8 cellular contexts compared by ENCODE assay signal in the genomic region with DNA sequence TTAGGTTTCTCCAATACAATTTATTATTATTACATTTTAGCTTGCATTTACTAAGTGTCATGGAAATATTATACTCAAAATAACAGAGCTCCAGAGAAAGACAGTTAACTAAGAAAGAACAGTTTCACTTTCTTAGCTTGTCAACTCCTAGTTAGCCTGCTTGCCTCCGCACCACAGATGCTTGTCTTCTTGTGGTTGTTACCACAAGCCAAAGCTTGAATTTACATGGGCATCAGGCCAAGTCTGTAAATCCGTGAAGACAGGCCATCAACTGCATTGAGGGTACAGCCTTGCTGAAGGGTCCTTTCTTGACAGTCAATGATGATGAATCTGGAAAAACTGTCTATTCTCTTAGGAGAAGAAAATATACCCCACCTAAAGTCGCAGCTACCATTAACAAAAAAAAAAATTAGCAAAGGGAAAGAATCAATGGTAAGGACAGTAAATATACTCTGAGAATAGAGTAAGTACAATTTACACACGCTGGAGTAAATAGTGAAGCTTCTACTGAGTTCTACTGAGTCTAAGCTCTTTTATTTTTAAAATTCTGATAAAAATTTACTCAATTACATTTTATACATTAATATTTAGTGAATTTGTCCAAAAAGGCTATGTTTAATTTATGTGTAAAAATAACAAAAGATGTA. TPM values are rescaled to one million over a fixed set of nuclear protein-coding genes. Genes with fewer than 3 reads are reported as not detected.
DNase-seq lines count a peak whose midpoint lies in the region; ATAC-seq and TF ChIP-seq lines count a peak whose summit lies in the region.

No MANE protein-coding gene starts in this region.

- no peak overlapping the region for H3K4me3 Mint-ChIP-seq in HFFc6

- no peak overlapping the region for H2BK5ac ChIP-seq in IMR-90 (ENCODE audit: low read depth, low read length, poor library complexity, severe bottlenecking)

- POLR2A ChIA-PET in IMR-90 (lab: Charles Lee; ENCODE audit: unreplicated experiment), result no interaction called here

- H3K27ac ChIP-seq in IMR-90 (ENCODE audit: insufficient read depth, low read length), result no peak overlapping the region

- no peak overlapping the region for H4K5ac ChIP-seq in IMR-90 (ENCODE audit: low read depth, low read length)

- no peaks in the 10 kb centered on the region for H3K9me1 ChIP-seq in IMR-90 (ENCODE audit: insufficient read depth, low read length)

- no TSS peak for BruUV-seq in IMR-90 (replicated peaks; lab: Mats Ljungman, UMichigan)

- H3K36me3 Mint-ChIP-seq in HFFc6 (ENCODE audit: low read depth), result no peaks in the 10 kb centered on the region; the same call in 1 of the 2 replicates

- H2BK15ac ChIP-seq in IMR-90 (ENCODE audit: low read depth, low read length), result no peak overlapping the region

- no peak overlapping the region for H3K23ac ChIP-seq in IMR-90 (ENCODE audit: low read depth, low read length)

- no peak overlapping the region for H3K4ac ChIP-seq in IMR-90 (ENCODE audit: low read depth, low read length)

- H3K4me1 Mint-ChIP-seq in HFFc6 (ENCODE audit: low read depth), result no peaks in the 10 kb centered on the region

- H4K8ac ChIP-seq in IMR-90 (ENCODE audit: low read depth in 2 of 2, low read length in 2 of 2), result peak overlapping the region in 1 of 2 experiments; percentile 17; a peak in 1 of 4 replicates

- H2AK5ac ChIP-seq in IMR-90 (ENCODE audit: low read depth, low read length), result no peak overlapping the region

- in situ Hi-C loops in IMR-90 (cut with MboI; ENCODE audit: low sequenced_read_pairs), result no loop called here

- H3K9ac ChIP-seq in IMR-90 (ENCODE audit: low read depth, low read length), result no peak overlapping the region

- TF ChIP-seq RAD21 in IMR-90 (IDR thresholded peaks at IDR 0.05; ENCODE audit: low read length), result no peak

- DNase-seq in DMS79 (lab: John Stamatoyannopoulos, UW) (peak; percentile 71), IMR-90 (peak; percentile 81), T-helper 9 cell (peak; percentile 13), cardiac fibroblast (ENCODE audit: low read depth in 2 of 2) (peak; percentile 73 to 74), lower leg skin (ENCODE audit: low spot score in 2 of 2) (no peak), HFFc6 (no peak)
- DNase-seq in stimulated activated CD4-positive, alpha-beta T cell treated with anti-CD3 and anti-CD28 coated beads, Interleukin-1b, Interleukin-23, amount 100 ng/mL, for 24 hours (ENCODE audit: low read depth in 4 of 4, low spot score in 1 of 4), result peak in 3 of 4 experiments; percentile 28 to 38 (median 31)

- H3K18ac ChIP-seq in IMR-90 (ENCODE audit: low read depth, low read length), result no peak overlapping the region

- H3K36me3 ChIP-seq in IMR-90 (ENCODE audit: control insufficient read depth, insufficient read depth, low read length), result peaks cover 7% of the 10 kb centered on the region

- TF ChIP-seq CTCF in IMR-90 (conservative IDR thresholded peaks at IDR 0.05; ENCODE audit: low read depth, low read length), result no peak
- TF ChIP-seq CTCF in cardiac fibroblast (IDR thresholded peaks at IDR 0.05; ENCODE audit: low read depth, low read length), result no peak
- TF ChIP-seq CTCF in lower leg skin (IDR thresholded peaks at IDR 0.05), result no peak
- no peak for TF ChIP-seq CTCF in HFFc6 (IDR thresholded peaks at IDR 0.05)

- H2AFZ ChIP-seq in IMR-90 (replicated peaks; ENCODE audit: low read length, poor library complexity), result peak overlapping the region; percentile 41

- no peaks in the 10 kb centered on the region for H3K9me3 Mint-ChIP-seq in HFFc6

- ATAC-seq in GM19467 (IDR thresholded peaks at IDR 0.05; ENCODE audit: unreplicated experiment), result peak; percentile 82
- ATAC-seq in IMR-90 (ENCODE audit: low read depth), result peak; percentile 63

- intact Hi-C loops in IMR-90 (cut with micrococcal nuclease) (no loop called here), lower leg skin (cut with DNase I; ENCODE audit: low total_unique reads) (no loop called here)

- WGBS in IMR-90 (ENCODE audit: extremely low coverage in 2 of 2, insufficient read length in 1 of 2), 2 experiments, result 17% methylated on average over 2 of the region's 4 CpGs; no CpG with 5 or more reads in 1 of the 2 experiments
- 42 to 55% methylated on average over 4 of the region's 4 CpGs for WGBS in lower leg skin, 2 donors

- peak overlapping the region; percentile 72; the same call in 1 of the 2 replicates for H3K4me2 ChIP-seq in IMR-90 (ENCODE audit: low read depth, low read length)

- H3K4me3 ChIP-seq in IMR-90 (ENCODE audit: insufficient read depth, low read depth, low read length) (no peak overlapping the region), cardiac fibroblast (replicated peaks in 1 of 2; ENCODE audit: low read depth in 2 of 2, low read length in 2 of 2) (no peak overlapping the region), lower leg skin (ENCODE audit: low read depth, poor library complexity, severe bottlenecking) (no peak overlapping the region)

- H2BK120ac ChIP-seq in IMR-90 (ENCODE audit: low read depth, low read length), result no peak overlapping the region

- H3K79me1 ChIP-seq in IMR-90 (ENCODE audit: low read depth in 1 of 2, low read length in 2 of 2), result peaks cover 0 to 5% of the 10 kb centered on the region in 2 experiments; a peak in 2 of 4 replicates

- no peak overlapping the region for H3K27ac Mint-ChIP-seq in HFFc6

- H2AK9ac ChIP-seq in IMR-90 (replicated peaks; ENCODE audit: low read depth, low read length, poor library complexity), result peak overlapping the region; percentile 44

- H4K91ac ChIP-seq in IMR-90 (ENCODE audit: insufficient read depth, low read depth, low read length), result no peak overlapping the region

- no peaks in the 10 kb centered on the region for H3K9me3 ChIP-seq in IMR-90 (ENCODE audit: control insufficient read depth, insufficient read depth, low read length)

- no peak overlapping the region for H3K14ac ChIP-seq in IMR-90 (replicated peaks; ENCODE audit: low read depth, low read length)

- H2BK20ac ChIP-seq in IMR-90 (ENCODE audit: low read depth, low read length), result no peak overlapping the region

- peaks cover 3% of the 10 kb centered on the region; the same call in 1 of the 2 replicates for H4K20me1 ChIP-seq in IMR-90 (ENCODE audit: insufficient read depth, low read length)

- no peak for TF ChIP-seq POLR2A in IMR-90 (IDR thresholded peaks at IDR 0.05; ENCODE audit: low read depth, low read length)
- TF ChIP-seq POLR2A in lower leg skin (IDR thresholded peaks at IDR 0.05), result no peak

- H3K27me3 ChIP-seq in IMR-90 (ENCODE audit: control insufficient read depth, insufficient read depth, low read length), result no peaks in the 10 kb centered on the region

- H3K27me3 Mint-ChIP-seq in HFFc6 (ENCODE audit: insufficient read depth), result peaks cover 5% of the 10 kb centered on the region; the same call in 1 of the 2 replicates

- no peaks in the 10 kb centered on the region for H3K4me1 ChIP-seq in IMR-90 (ENCODE audit: control insufficient read depth, insufficient read depth, low read length)

- CTCF ChIA-PET in IMR-90 (lab: Yijun Ruan, JAX), result interaction anchor here (0.6 to 1.0 kb wide), 3 partner anchors 11 to 161 kb away, joined by 3 to 4 read pairs (median 3); no protein-coding TSS in a partner anchor

- no peak overlapping the region for H3K56ac ChIP-seq in IMR-90 (ENCODE audit: extremely low read depth, insufficient read depth, low read length)

- dilution Hi-C loops in IMR-90 (cut with HindIII; ENCODE audit: low sequenced_read_pairs, unreplicated experiment), result no loop called here

TF ChIP-seq in IMR-90, 13 proteins besides CTCF, POLR2A, EP300 and RAD21:
- TF ChIP-seq FOS (IDR thresholded peaks at IDR 0.05; ENCODE audit: low read depth, low read length), result no peak
- TF ChIP-seq CEBPB (IDR thresholded peaks at IDR 0.05; ENCODE audit: low read depth, low read length), result no peak
- no peak for TF ChIP-seq MAFK (IDR thresholded peaks at IDR 0.05; ENCODE audit: low read depth, low read length)
- TF ChIP-seq RCOR1 (IDR thresholded peaks at IDR 0.05; ENCODE audit: insufficient replicate concordance, low read length), result no peak
- TF ChIP-seq, protein P1, sequence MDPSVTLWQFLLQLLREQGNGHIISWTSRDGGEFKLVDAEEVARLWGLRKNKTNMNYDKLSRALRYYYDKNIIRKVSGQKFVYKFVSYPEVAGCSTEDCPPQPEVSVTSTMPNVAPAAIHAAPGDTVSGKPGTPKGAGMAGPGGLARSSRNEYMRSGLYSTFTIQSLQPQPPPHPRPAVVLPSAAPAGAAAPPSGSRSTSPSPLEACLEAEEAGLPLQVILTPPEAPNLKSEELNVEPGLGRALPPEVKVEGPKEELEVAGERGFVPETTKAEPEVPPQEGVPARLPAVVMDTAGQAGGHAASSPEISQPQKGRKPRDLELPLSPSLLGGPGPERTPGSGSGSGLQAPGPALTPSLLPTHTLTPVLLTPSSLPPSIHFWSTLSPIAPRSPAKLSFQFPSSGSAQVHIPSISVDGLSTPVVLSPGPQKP (IDR thresholded peaks at IDR 0.05; ENCODE audit: borderline replicate concordance, low read depth, low read length), result no peak
- TF ChIP-seq MXI1 (IDR thresholded peaks at IDR 0.05; ENCODE audit: borderline replicate concordance, low read depth, low read length), result no peak
- TF ChIP-seq BHLHE40 (IDR thresholded peaks at IDR 0.05; ENCODE audit: low read depth, low read length), result no peak

RNA-seq across cellular contexts. Expression of gene DENND5A, which starts 15.6 kb away (rescaled TPM):
- total RNA-seq in IMR-90 (2012; rRNA removed) (182 and 192 TPM in 2 replicates), lower leg skin (10 to 100 TPM; 21.2 to 34.1 (median 28.7) TPM)
- 175 and 179 TPM in 2 replicates for polyA plus RNA-seq in IMR-90 (2012; rRNA removed)
- 105 and 110 TPM in 2 replicates for polyA plus RNA-seq in IMR-90 (2012; cell fraction: cytosol; rRNA removed)
- 162 and 172 TPM in 2 replicates for polyA plus RNA-seq in IMR-90 (2012; cell fraction: nucleus; rRNA removed; ENCODE audit: low replicate concordance)
- total RNA-seq in HFFc6 (2021; fragmentation: NEBNext Ultra II Directional; extraction: Animal tissue kit (Norgen Biotek cat#: 25700)), result 100 to 1,000 TPM in 1 of 6 experiments, 10 to 100 TPM in 5; 82.0 to 106 (median 92.8) TPM

RNA-seq across cellular contexts. Expression of gene TMEM41B, which starts 33.6 kb away (rescaled TPM):
- 20.8 and 36.7 TPM in 2 replicates for total RNA-seq in IMR-90 (2012; rRNA removed)
- polyA plus RNA-seq in IMR-90 (2012; rRNA removed), result 20.8 and 21.5 TPM in 2 replicates
- polyA plus RNA-seq in IMR-90 (2012; cell fraction: cytosol; rRNA removed), result 5.3 and 16.1 TPM in 2 replicates
- polyA plus RNA-seq in IMR-90 (2012; cell fraction: nucleus; rRNA removed; ENCODE audit: low replicate concordance), result 23.5 and 44.3 TPM in 2 replicates
- total RNA-seq in lower leg skin, result 10 to 100 TPM; 30.5 to 41.1 (median 39.4) TPM
- total RNA-seq in HFFc6 (2021; fragmentation: NEBNext Ultra II Directional; extraction: Animal tissue kit (Norgen Biotek cat#: 25700)), result 10 to 100 TPM; 30.5 to 35.3 (median 32.6) TPM

Comparison
In these comparisons a context has a peak if more than half of its experiments do, and no peak if none do; other contexts are left out.
1. DNase-seq: peak in DMS79 (single experiment), IMR-90 (single experiment), T-helper 9 cell (single experiment), cardiac fibroblast (2 of 2) and stimulated activated CD4-positive, alpha-beta T cell treated with anti-CD3 and anti-CD28 coated beads, Interleukin-1b, Interleukin-23, amount 100 ng/mL, for 24 hours (3 of 4); none in lower leg skin (0 of 2) and HFFc6 (single experiment).